Comparison of ENCODE assay signal across 8 cellular contexts in genomic region chr7:100693312-100694195, GRCh38. TPM values are rescaled to one million over a fixed set of nuclear protein-coding genes. Genes with fewer than 3 reads are reported as not detected.
DNase-seq lines count a peak whose midpoint lies in the region; ATAC-seq and TF ChIP-seq lines count a peak whose summit lies in the region.

No MANE protein-coding gene starts in this region.

- intact Hi-C loops in esophagus muscularis mucosa (cut with DNase I): loop anchor here (5.0 to 10.0 kb wide), 3 partner anchors 91 to 219 kb away; partner anchors contain the start of genes PCOLCE and TSC22D4

- no peak for TF ChIP-seq CTCF in esophagus muscularis mucosa (IDR thresholded peaks at IDR 0.05)
- TF ChIP-seq CTCF in neutrophil (IDR thresholded peaks at IDR 0.05): no peak

- peaks cover 12% of the 10 kb centered on the region for H3K4me1 ChIP-seq in SJSA1 (replicated peaks)
- H3K4me1 ChIP-seq in esophagus muscularis mucosa: peaks cover 48 to 57% (median 56%) of the 10 kb centered on the region in 4 donors
- H3K4me1 ChIP-seq in neutrophil (ENCODE audit: control insufficient read depth in 1 of 2, insufficient read depth in 1 of 2, low read depth in 1 of 2, low read length in 1 of 2): peaks cover 25 to 28% of the 10 kb centered on the region in 2 experiments

- ATAC-seq in GM21717 (IDR thresholded peaks at IDR 0.05; ENCODE audit: unreplicated experiment): peak; percentile 25
- no peak for ATAC-seq in HG02623 (IDR thresholded peaks at IDR 0.05; ENCODE audit: unreplicated experiment)

- WGBS in esophagus muscularis mucosa: under 1% methylated on average over 8 of the region's 102 CpGs

- H3K36me3 ChIP-seq in SJSA1 (peaks cover 15% of the 10 kb centered on the region), esophagus muscularis mucosa (peaks cover 0 to 16% (median 13%) of the 10 kb centered on the region in 4 donors), neutrophil (peaks cover 7% of the 10 kb centered on the region)

- no peak for TF ChIP-seq POLR2A in esophagus muscularis mucosa (IDR thresholded peaks at IDR 0.05; ENCODE audit: low read depth)

- H3K4me3 ChIP-seq in SJSA1 (peak overlapping the region; percentile 89), esophagus muscularis mucosa (peak overlapping the region; percentile 91 to 97 (median 94)), neutrophil (ENCODE audit: low read depth in 1 of 2, low read length in 1 of 2) (peak overlapping the region; percentile 71 to 76)

- peaks cover 7% of the 10 kb centered on the region for H3K27me3 ChIP-seq in SJSA1 (replicated peaks)
- H3K27me3 ChIP-seq in esophagus muscularis mucosa: no peaks in the 10 kb centered on the region
- peaks cover 35% of the 10 kb centered on the region for H3K27me3 ChIP-seq in neutrophil

- H3K27ac ChIP-seq in SJSA1 (no peak overlapping the region), esophagus muscularis mucosa (replicated peaks in 1 of 4) (peak overlapping the region; percentile 78 to 89 (median 88)), neutrophil (peak overlapping the region; percentile 65)

- DNase-seq in ELR (ENCODE audit: low read depth): peak; percentile 34
- DNase-seq in SJSA1 (ENCODE audit: low read depth in 1 of 2, low spot score in 2 of 2): peak; percentile 25 to 43
- DNase-seq in esophagus muscularis mucosa (ENCODE audit: extremely low spot score): no peak
- no peak for DNase-seq in Kasumi-1 (lab: John Stamatoyannopoulos, UW)
- no peak for DNase-seq in NCI-H345 treated with DMSO at 0.1 percent for 48 hours (lab: John Stamatoyannopoulos, UW; ENCODE audit: unreplicated experiment)

- no peak for TF ChIP-seq EP300 in esophagus muscularis mucosa (IDR thresholded peaks at IDR 0.05)

- H3K9me3 ChIP-seq in SJSA1 (replicated peaks): 0 out of 2 replicates have a peak, but pooled peaks cover 2% of the 10 kb centered on the region
- no peaks in the 10 kb centered on the region for H3K9me3 ChIP-seq in esophagus muscularis mucosa
- H3K9me3 ChIP-seq in neutrophil: no peaks in the 10 kb centered on the region

RNA-seq across cellular contexts. Expression of gene GIGYF1, which starts 0.5 kb away (rescaled TPM):
- total RNA-seq in SJSA1 (2014; rRNA removed; shearing (Covaris generic)): 9.9 and 15.5 TPM in 2 replicates
- total RNA-seq in esophagus muscularis mucosa: 10 to 100 TPM; 19.5 to 33.5 (median 30.9) TPM

RNA-seq across cellular contexts. Expression of gene POP7, which starts 12.4 kb away (rescaled TPM):
- 56.0 and 72.0 TPM in 2 replicates for total RNA-seq in SJSA1 (2014; rRNA removed; shearing (Covaris generic))
- 10 to 100 TPM; 27.0 to 51.3 (median 43.7) TPM for total RNA-seq in esophagus muscularis mucosa

RNA-seq across cellular contexts. Expression of gene GNB2, which starts 20.0 kb away (rescaled TPM):
- total RNA-seq in SJSA1 (2014; rRNA removed; shearing (Covaris generic)): 63.4 and 70.6 TPM in 2 replicates
- total RNA-seq in esophagus muscularis mucosa: 100 to 1,000 TPM; 150 to 229 (median 218) TPM

RNA-seq across cellular contexts. Expression of gene EPO, which starts 26.7 kb away (rescaled TPM):
- total RNA-seq in SJSA1 (2014; rRNA removed; shearing (Covaris generic)): not detected in 2 replicates
- not detected for total RNA-seq in esophagus muscularis mucosa

RNA-seq across cellular contexts. Expression of gene ACTL6B, which starts 37.3 kb away (rescaled TPM):
- not detected in 2 replicates for total RNA-seq in SJSA1 (2014; rRNA removed; shearing (Covaris generic))
- not detected for total RNA-seq in esophagus muscularis mucosa

Comparison
In these comparisons a context has a peak if more than half of its experiments do, and no peak if none do; other contexts are left out.
1. DNase-seq: peak in ELR (single experiment) and SJSA1 (2 of 2); none in esophagus muscularis mucosa (single experiment), Kasumi-1 (0 of 2) and NCI-H345 treated with DMSO at 0.1 percent for 48 hours (single experiment).
2. Peak in every context shown above with its lines, with median percentiles within 50 percentile points of each other: H3K4me3 ChIP-seq.